Comparison of ENCODE assay signal across 24 cellular contexts in the genomic region with DNA sequence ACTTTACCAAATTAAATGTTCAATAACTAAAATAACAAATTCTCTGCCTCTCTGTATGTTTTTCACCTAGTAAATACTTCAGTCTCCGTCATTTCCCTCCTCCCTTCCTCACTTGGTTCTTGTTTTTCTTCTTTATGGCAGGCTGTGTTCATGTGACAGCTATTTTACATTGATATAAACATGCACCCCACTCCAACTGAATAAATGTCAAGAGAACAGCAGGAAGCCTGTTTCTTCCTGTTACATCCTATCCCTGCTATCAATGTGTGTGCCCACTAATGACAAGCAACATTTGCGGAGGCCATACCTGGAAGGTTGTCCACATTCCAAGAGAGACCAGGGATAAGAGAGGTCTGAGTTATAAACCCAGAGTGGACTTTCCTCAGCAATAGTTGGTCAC.
DNase-seq lines count a peak whose midpoint lies in the region; ATAC-seq, FAIRE-seq and TF ChIP-seq lines count a peak whose summit lies in the region.
"Had no signal": no experiment of that assay in that cellular context is flagged by ENCODE, and none has a peak within 500 bp of the region (broad histone marks: within the 10 kb centered on the region; RNA-seq: fewer than 3 reads in every experiment).

No MANE protein-coding gene starts in this region.

- H3K9me1 ChIP-seq in endothelial cell of umbilical vein (replicated peaks; ENCODE audit: control insufficient read depth, extremely low read depth, insufficient read depth, low read length), result no peaks in the 10 kb centered on the region

- no peaks in the 10 kb centered on the region for H3K79me2 ChIP-seq in endothelial cell of umbilical vein (ENCODE audit: control insufficient read depth, insufficient read depth, low read length)

- dilution Hi-C loops in endothelial cell of umbilical vein (cut with MboI; ENCODE audit: extremely low pct_ligation_motif_present, low sequenced_read_pairs), result no loop called here

- no peak overlapping the region for H3K4me2 ChIP-seq in endothelial cell of umbilical vein (ENCODE audit: insufficient read depth, low read length)
- H3K4me2 ChIP-seq: A549; BLaER1 treated with 17β-estradiol and CSF1 and Interleukin-3, amounts not matched to agents 10 nM and 100 nM had no signal

- H3K9ac ChIP-seq in SK-N-MC (ENCODE audit: insufficient read length) (no peak overlapping the region), endothelial cell of umbilical vein (replicated peaks; ENCODE audit: extremely low read depth, insufficient read depth, low read length) (no peak overlapping the region)
- H3K9ac ChIP-seq: BLaER1 treated with 17β-estradiol and CSF1 and Interleukin-3, amounts not matched to agents 10 nM and 100 nM had no signal

- no peaks in the 10 kb centered on the region for H3K27me3 ChIP-seq in endothelial cell of umbilical vein (ENCODE audit: control insufficient read depth in 2 of 2, insufficient read depth in 2 of 2, low read length in 2 of 2)
- H3K27me3 ChIP-seq in naive thymus-derived CD4-positive, alpha-beta T cell (ENCODE audit: control insufficient read depth in 2 of 2, insufficient read depth in 2 of 2, low read length in 2 of 2), result no peaks in the 10 kb centered on the region
- H3K27me3 ChIP-seq: BLaER1 treated with 17β-estradiol and CSF1 and Interleukin-3, amounts not matched to agents 10 nM and 100 nM had no signal

- TF ChIP-seq CTCF in endothelial cell of umbilical vein (IDR thresholded peaks at IDR 0.05; ENCODE audit: extremely low read depth in 1 of 2, insufficient read depth in 1 of 2, low read depth in 1 of 2, low read length in 2 of 2), result no peak
- TF ChIP-seq CTCF in activated CD8-positive, alpha-beta T cell treated with anti-CD3 and anti-CD28 coated beads for 36 hours (IDR thresholded peaks at IDR 0.05), result no peak

- no peak overlapping the region for H3K27ac Mint-ChIP-seq in naive thymus-derived CD4-positive, alpha-beta T cell
- no peak overlapping the region for H3K27ac Mint-ChIP-seq in activated CD8-positive, alpha-beta T cell treated with anti-CD3 and anti-CD28 coated beads for 36 hours
- H3K27ac Mint-ChIP-seq: B cell; CD4-positive, alpha-beta T cell; CD8-positive, alpha-beta T cell had no signal

- H2AFZ ChIP-seq in endothelial cell of umbilical vein (ENCODE audit: low read depth, low read length), result no peak overlapping the region

- POLR2A ChIA-PET in endothelial cell of umbilical vein (lab: Charles Lee), result interaction anchor here (0.5 kb wide), 1 partner anchor 192 kb away, joined by 3 read pairs; no protein-coding TSS in a partner anchor
- POLR2A ChIA-PET in naive thymus-derived CD4-positive, alpha-beta T cell (lab: Charles Lee), result no interaction called here
- POLR2A ChIA-PET in activated CD8-positive, alpha-beta T cell treated with anti-CD3 and anti-CD28 coated beads for 36 hours (lab: Charles Lee), result no interaction called here

- FAIRE-seq in endothelial cell of umbilical vein (lab: Jason Lieb, UNC) (no peak), urothelium cell line (lab: Jason Lieb, UNC) (peak; percentile 9)
- FAIRE-seq: A549, D721Med, G401.6, GM12891, GM19239 had no signal

- H3K27ac ChIP-seq in SK-N-MC (no peak overlapping the region), endothelial cell of umbilical vein (ENCODE audit: insufficient read depth, low read depth, low read length) (no peak overlapping the region)
- no peak overlapping the region for H3K27ac ChIP-seq in naive thymus-derived CD4-positive, alpha-beta T cell (ENCODE audit: low read depth, low read length)
- H3K27ac ChIP-seq: 22Rv1; A549; BLaER1 treated with 17β-estradiol and CSF1 and Interleukin-3, amounts not matched to agents 10 nM and 100 nM; C4-2B had no signal

- intact Hi-C loops in endothelial cell of umbilical vein (cut with micrococcal nuclease), result no loop called here
- intact Hi-C loops in naive thymus-derived CD4-positive, alpha-beta T cell (cut with micrococcal nuclease), result no loop called here
- intact Hi-C loops in activated CD8-positive, alpha-beta T cell treated with anti-CD3 and anti-CD28 coated beads for 36 hours (cut with micrococcal nuclease), result no loop called here

- no peaks in the 10 kb centered on the region for H3K4me1 ChIP-seq in endothelial cell of umbilical vein (ENCODE audit: control insufficient read depth, extremely low read depth, insufficient read depth, low read length)
- no peaks in the 10 kb centered on the region for H3K4me1 ChIP-seq in naive thymus-derived CD4-positive, alpha-beta T cell (ENCODE audit: control insufficient read depth in 2 of 2, insufficient read depth in 2 of 2, low read length in 2 of 2)
- H3K4me1 ChIP-seq: A549, Caco-2 had no signal

- peak overlapping the region; percentile 9; the same call in 1 of the 2 replicates for H3K4me3 ChIP-seq in SK-N-MC
- no peak overlapping the region for H3K4me3 ChIP-seq in endothelial cell of umbilical vein (replicated peaks in 1 of 3; ENCODE audit: insufficient read depth in 1 of 3, low read depth in 1 of 3, low read length in 3 of 3)
- H3K4me3 ChIP-seq in naive thymus-derived CD4-positive, alpha-beta T cell (ENCODE audit: low read length), result no peak overlapping the region
- H3K4me3 ChIP-seq: A549; BLaER1 treated with 17β-estradiol and CSF1 and Interleukin-3, amounts not matched to agents 10 nM and 100 nM had no signal

- no peak for TF ChIP-seq POLR2A in endothelial cell of umbilical vein (IDR thresholded peaks at IDR 0.05; ENCODE audit: low read depth, low read length)

- peaks cover 0 to 4% (median 0%) of the 10 kb centered on the region in 7 donors for H3K4me1 Mint-ChIP-seq in naive thymus-derived CD4-positive, alpha-beta T cell
- no peaks in the 10 kb centered on the region for H3K4me1 Mint-ChIP-seq in activated CD8-positive, alpha-beta T cell treated with anti-CD3 and anti-CD28 coated beads for 36 hours (ENCODE audit: low read depth)
- H3K4me1 Mint-ChIP-seq: B cell had no signal

- BruUV-seq in endothelial cell of umbilical vein (replicated peaks; lab: Mats Ljungman, UMichigan), result no TSS peak

- H3K36me3 ChIP-seq in SK-N-MC (ENCODE audit: insufficient read depth, low read length) (no peaks in the 10 kb centered on the region), endothelial cell of umbilical vein (ENCODE audit: control insufficient read depth in 2 of 2, extremely low read depth in 1 of 2, insufficient read depth in 2 of 2, low read length in 2 of 2) (no peaks in the 10 kb centered on the region)
- no peaks in the 10 kb centered on the region for H3K36me3 ChIP-seq in naive thymus-derived CD4-positive, alpha-beta T cell (ENCODE audit: control insufficient read depth in 2 of 3, insufficient read depth in 3 of 3, low read length in 3 of 3)
- H3K36me3 ChIP-seq: BLaER1 treated with 17β-estradiol and CSF1 and Interleukin-3, amounts not matched to agents 10 nM and 100 nM had no signal

- H3K9me3 ChIP-seq in SK-N-MC (ENCODE audit: low read depth, low read length) (no peaks in the 10 kb centered on the region), endothelial cell of umbilical vein (replicated peaks; ENCODE audit: control insufficient read depth, insufficient read depth, low read length) (no peaks in the 10 kb centered on the region)
- H3K9me3 ChIP-seq in naive thymus-derived CD4-positive, alpha-beta T cell (ENCODE audit: control insufficient read depth in 2 of 3, low read length in 3 of 3), result no peaks in the 10 kb centered on the region
- H3K9me3 ChIP-seq: A549, Caco-2 had no signal

- no peak overlapping the region for H3K4me3 Mint-ChIP-seq in naive thymus-derived CD4-positive, alpha-beta T cell
- H3K4me3 Mint-ChIP-seq in activated CD8-positive, alpha-beta T cell treated with anti-CD3 and anti-CD28 coated beads for 36 hours, result no peak overlapping the region
- H3K4me3 Mint-ChIP-seq: B cell; CD4-positive, alpha-beta T cell; CD8-positive, alpha-beta T cell had no signal

- DNase-seq in SK-N-MC (ENCODE audit: low read depth, low spot score) (no peak), dermis blood vessel endothelial cell (peak; percentile 1), endothelial cell of umbilical vein (ENCODE audit: low read depth, low spot score) (peak; percentile 6), urothelium cell line (ENCODE audit: low spot score) (no peak), NCI-H526 treated with DMSO at 0.1 percent for 48 hours (lab: John Stamatoyannopoulos, UW) (no peak), NCI-H2196 treated with DMSO at 0.1 percent for 48 hours (lab: John Stamatoyannopoulos, UW; ENCODE audit: unreplicated experiment) (no peak)
- DNase-seq in naive thymus-derived CD4-positive, alpha-beta T cell, result no peak
- no peak for DNase-seq in activated CD8-positive, alpha-beta T cell treated with anti-CD3 and anti-CD28 coated beads for 36 hours
- DNase-seq: AML-193; Caco-2; Calu3; CD4-positive, alpha-beta T cell; CD8-positive, alpha-beta T cell; DMS79 treated with DMSO at 0.1 percent for 48 hours; GF-D8 had no signal

- CTCF ChIA-PET in endothelial cell of umbilical vein (lab: Charles Lee), result interaction anchor here (1.3 kb wide), 1 partner anchor 8 kb away, joined by 3 read pairs; no protein-coding TSS in a partner anchor
- CTCF ChIA-PET in naive thymus-derived CD4-positive, alpha-beta T cell (lab: Charles Lee), result no interaction called here
- CTCF ChIA-PET in activated CD8-positive, alpha-beta T cell treated with anti-CD3 and anti-CD28 coated beads for 36 hours (lab: Charles Lee), result no interaction called here

- H4K20me1 ChIP-seq in endothelial cell of umbilical vein (replicated peaks; ENCODE audit: control insufficient read depth, extremely low read depth, insufficient read depth, low read length), result no peaks in the 10 kb centered on the region
- H4K20me1 ChIP-seq: BLaER1 treated with 17β-estradiol and CSF1 and Interleukin-3, amounts not matched to agents 10 nM and 100 nM had no signal

- peaks cover 0 to 13% (median 4%) of the 10 kb centered on the region in 5 donors for H3K36me3 Mint-ChIP-seq in naive thymus-derived CD4-positive, alpha-beta T cell
- peaks cover 2% of the 10 kb centered on the region for H3K36me3 Mint-ChIP-seq in activated CD8-positive, alpha-beta T cell treated with anti-CD3 and anti-CD28 coated beads for 36 hours (ENCODE audit: low read depth)
- H3K36me3 Mint-ChIP-seq: CD8-positive, alpha-beta T cell had no signal

- peaks cover 0 to 35% (median 14%) of the 10 kb centered on the region in 11 donors for H3K9me3 Mint-ChIP-seq in naive thymus-derived CD4-positive, alpha-beta T cell
- H3K9me3 Mint-ChIP-seq in activated CD8-positive, alpha-beta T cell treated with anti-CD3 and anti-CD28 coated beads for 36 hours, result peaks cover 12% of the 10 kb centered on the region

- H3K27me3 Mint-ChIP-seq in naive thymus-derived CD4-positive, alpha-beta T cell, result peaks cover 0 to 27% (median 5%) of the 10 kb centered on the region in 5 donors
- H3K27me3 Mint-ChIP-seq in activated CD8-positive, alpha-beta T cell treated with anti-CD3 and anti-CD28 coated beads for 36 hours, result peaks cover 4% of the 10 kb centered on the region
- H3K27me3 Mint-ChIP-seq: CD4-positive, alpha-beta T cell had no signal

- no peak for ATAC-seq in naive thymus-derived CD4-positive, alpha-beta T cell
- ATAC-seq in activated CD8-positive, alpha-beta T cell treated with anti-CD3 and anti-CD28 coated beads for 36 hours, result no peak
- ATAC-seq: A549; CD8-positive, alpha-beta T cell had no signal

TF ChIP-seq in endothelial cell of umbilical vein, 7 proteins besides CTCF, POLR2A, EP300 and RAD21 (continues in another document):
- TF ChIP-seq, protein P1, sequence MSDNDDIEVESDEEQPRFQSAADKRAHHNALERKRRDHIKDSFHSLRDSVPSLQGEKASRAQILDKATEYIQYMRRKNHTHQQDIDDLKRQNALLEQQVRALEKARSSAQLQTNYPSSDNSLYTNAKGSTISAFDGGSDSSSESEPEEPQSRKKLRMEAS (IDR thresholded peaks at IDR 0.05; ENCODE audit: insufficient read depth, insufficient read length), result no peak

Comparison
In these comparisons a context has a peak if more than half of its experiments do, and no peak if none do; other contexts are left out.
1. DNase-seq: peak in dermis blood vessel endothelial cell (single experiment) and endothelial cell of umbilical vein (single experiment); none in SK-N-MC (single experiment), urothelium cell line (single experiment), naive thymus-derived CD4-positive, alpha-beta T cell (0 of 9), NCI-H526 treated with DMSO at 0.1 percent for 48 hours (single experiment), activated CD8-positive, alpha-beta T cell treated with anti-CD3 and anti-CD28 coated beads for 36 hours (single experiment) and NCI-H2196 treated with DMSO at 0.1 percent for 48 hours (single experiment).